ENCODE assay signal across 9 cellular contexts in the genomic region with DNA sequence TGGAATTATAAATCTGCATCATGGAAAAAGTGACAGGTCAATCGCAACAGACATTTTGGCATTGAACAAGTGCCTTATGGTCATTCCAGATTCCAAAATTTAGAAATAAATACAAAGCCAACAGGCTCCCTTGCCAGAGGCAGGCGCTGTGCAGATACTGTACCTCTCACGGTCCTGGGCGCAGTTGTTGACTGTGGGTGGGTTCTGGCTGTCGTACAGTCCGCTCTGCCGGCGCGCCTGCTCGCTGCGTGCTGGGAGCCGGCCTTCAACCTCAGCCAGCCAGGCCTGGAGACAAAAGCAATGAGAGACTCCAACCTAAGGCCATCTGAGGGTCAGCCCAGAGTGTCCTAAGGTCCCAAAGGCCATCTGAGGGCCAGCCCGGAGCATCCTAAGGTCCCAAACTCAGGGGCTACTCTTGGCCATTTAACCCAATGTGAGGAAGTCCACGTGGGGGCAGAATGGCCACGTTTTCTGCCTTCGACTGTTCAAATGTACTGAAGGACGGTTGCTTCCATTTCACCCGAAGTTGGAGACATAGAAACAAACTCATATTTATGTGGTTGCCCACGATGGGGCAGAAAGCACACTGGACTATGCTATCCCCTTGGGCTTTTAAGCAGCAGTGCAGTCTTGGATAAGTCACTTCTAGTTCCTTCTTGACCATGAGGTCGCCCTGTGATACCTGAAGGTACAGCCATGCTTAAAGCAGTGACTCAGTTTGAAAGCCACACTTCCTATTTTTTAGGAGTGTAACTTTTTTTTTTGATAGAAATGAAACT.
A peak's percentile ranks its signal among the peaks of the same experiment; 100 is the strongest.
DNase-seq lines count a peak whose midpoint lies in the region; ATAC-seq, FAIRE-seq and TF ChIP-seq lines count a peak whose summit lies in the region.
"Had no signal": no experiment of that assay in that cellular context is flagged by ENCODE, and none has a peak within 500 bp of the region (broad histone marks: within the 10 kb centered on the region; RNA-seq: fewer than 3 reads in every experiment).

No MANE protein-coding gene starts in this region.

- DNase-seq in GM18507 (ENCODE audit: extremely low spot score, insufficient read length, low read depth), result peak; percentile 65
- DNase-seq in stimulated activated CD4-positive, alpha-beta T cell treated with anti-CD3 and anti-CD28 coated beads, Interleukin-2, amount 100 ng/mL, for 24 hours, result no peak
- no peak for DNase-seq in immature natural killer cell
- no peak for DNase-seq in activated CD4-positive, alpha-beta T cell treated with anti-CD3 and anti-CD28 coated beads, Interleukin-2, amount 50 U/mL, for 48 hours
- no peak for DNase-seq in GM19240 (ENCODE audit: insufficient read length, low spot score)
- DNase-seq: activated CD8-positive, alpha-beta memory T cell treated with anti-CD3 and anti-CD28 coated beads, Interleukin-2, amount 50 U/mL, for 4 hours had no signal

- 75 to 81% methylated on average over 1 to 4 of the region's 20 CpGs for WGBS in gastroesophageal sphincter (ENCODE audit: low coverage in 1 of 2), 2 donors

- no peak for TF ChIP-seq POLR2A in gastroesophageal sphincter (IDR thresholded peaks at IDR 0.05)

- H3K4me1 ChIP-seq in gastroesophageal sphincter, result peaks cover 0 to 19% (median 0%) of the 10 kb centered on the region in 3 donors

- no peaks in the 10 kb centered on the region for H3K9me3 ChIP-seq in gastroesophageal sphincter

- TF ChIP-seq EP300 in gastroesophageal sphincter (IDR thresholded peaks at IDR 0.05), result no peak

- H3K27me3 ChIP-seq in gastroesophageal sphincter, result no peaks in the 10 kb centered on the region

- no peak overlapping the region for H3K4me3 Mint-ChIP-seq in immature natural killer cell

- TF ChIP-seq CTCF in gastroesophageal sphincter (IDR thresholded peaks at IDR 0.05), result no peak

- peak; percentile 86 for FAIRE-seq in GM18507 (lab: Jason Lieb, UNC)

- ATAC-seq in GM21423 (IDR thresholded peaks at IDR 0.05; ENCODE audit: unreplicated experiment) (peak; percentile 89), HG03521 (IDR thresholded peaks at IDR 0.05; ENCODE audit: unreplicated experiment) (peak; percentile 82), gastroesophageal sphincter (no peak)

- H3K4me1 Mint-ChIP-seq in immature natural killer cell, result peaks cover 19 to 36% of the 10 kb centered on the region in 2 donors

- H3K36me3 Mint-ChIP-seq in immature natural killer cell, result peaks cover 29 to 56% (median 34%) of the 10 kb centered on the region in 3 donors

- H3K27ac Mint-ChIP-seq in immature natural killer cell, result peak overlapping the region in 3 of 6 donors; percentile 22 to 41 (median 34)

- peaks cover 1 to 15% (median 12%) of the 10 kb centered on the region in 3 donors for H3K27me3 Mint-ChIP-seq in immature natural killer cell (ENCODE audit: low read depth in 3 of 3)

- H3K4me3 ChIP-seq in gastroesophageal sphincter, result no peak overlapping the region

- peaks cover 4 to 100% of the 10 kb centered on the region in 2 donors for H3K36me3 ChIP-seq in gastroesophageal sphincter

- peak overlapping the region in 3 of 4 donors; percentile 8 to 35 (median 23) for H3K27ac ChIP-seq in gastroesophageal sphincter

- no peaks in the 10 kb centered on the region for H3K9me3 Mint-ChIP-seq in immature natural killer cell
